27 cellular contexts compared by ENCODE assay signal in the genomic region with DNA sequence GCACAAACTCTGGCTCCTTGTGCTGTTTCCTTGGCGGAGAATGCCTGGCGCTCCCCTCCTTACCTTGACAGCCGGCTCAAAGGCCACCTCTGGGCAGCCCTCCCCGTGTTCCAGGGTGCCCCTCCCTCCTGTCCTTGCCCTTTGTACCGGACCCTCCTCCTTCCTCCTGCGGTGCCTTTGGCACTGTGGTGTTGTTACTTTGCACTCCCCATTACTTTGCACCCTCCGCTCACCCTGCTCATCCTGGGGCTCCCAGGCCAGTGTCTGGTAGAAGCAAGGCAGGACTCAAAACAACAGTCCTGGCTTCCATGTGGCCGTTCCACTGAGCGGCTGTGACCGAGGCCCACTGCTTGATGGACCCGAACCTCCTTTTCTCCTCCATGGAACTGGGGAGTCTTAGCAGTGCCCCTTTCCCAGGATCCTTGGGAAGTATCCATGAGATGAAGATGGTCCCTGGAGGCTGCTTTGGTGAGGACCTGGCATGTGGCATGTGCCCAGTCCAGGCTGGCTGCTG.
DNase-seq lines count a peak whose midpoint lies in the region; ATAC-seq and TF ChIP-seq lines count a peak whose summit lies in the region.
"Had no signal": no experiment of that assay in that cellular context is flagged by ENCODE, and none has a peak within 500 bp of the region (broad histone marks: within the 10 kb centered on the region; RNA-seq: fewer than 3 reads in every experiment).

No MANE protein-coding gene starts in this region.

- H3K9ac ChIP-seq in mucosa of rectum (ENCODE audit: low read depth in 1 of 2, low read length in 2 of 2): no peak overlapping the region

- peaks cover 14% of the 10 kb centered on the region for H3K4me1 Mint-ChIP-seq in CD14-positive monocyte
- H3K4me1 Mint-ChIP-seq in activated CD4-positive, alpha-beta T cell treated with anti-CD3 and anti-CD28 coated beads, Interleukin-2, amount 10 ng/mL, durations not matched to agents 7 days and 5 days: peaks cover 8% of the 10 kb centered on the region

- no peak for ATAC-seq in HG03460 (IDR thresholded peaks at IDR 0.05; ENCODE audit: unreplicated experiment)
- ATAC-seq: left lung, natural killer cell had no signal

- H3K36me3 Mint-ChIP-seq in CD14-positive monocyte: peaks cover 23 to 49% of the 10 kb centered on the region in 2 donors
- H3K36me3 Mint-ChIP-seq in activated CD4-positive, alpha-beta T cell treated with anti-CD3 and anti-CD28 coated beads, Interleukin-2, amount 10 ng/mL, durations not matched to agents 7 days and 5 days (ENCODE audit: low read depth): peaks cover 1% of the 10 kb centered on the region
- H3K36me3 Mint-ChIP-seq: natural killer cell had no signal

- POLR2A ChIA-PET in activated CD4-positive, alpha-beta T cell treated with anti-CD3 and anti-CD28 coated beads, Interleukin-2, amount 10 ng/mL, durations not matched to agents 7 days and 5 days (lab: Charles Lee): no interaction called here

- H3K4me1 ChIP-seq in Peyer's patch: peaks cover 0 to 29% (median 0%) of the 10 kb centered on the region in 4 donors
- H3K4me1 ChIP-seq in esophagus (ENCODE audit: control insufficient read depth in 2 of 2, insufficient read depth in 2 of 2, low read length in 1 of 2): peaks cover 10 to 18% of the 10 kb centered on the region in 2 donors
- peaks cover 11 to 21% of the 10 kb centered on the region in 2 donors for H3K4me1 ChIP-seq in mucosa of rectum (ENCODE audit: control insufficient read depth in 2 of 2, insufficient read depth in 2 of 2, low read length in 2 of 2)
- H3K4me1 ChIP-seq: right atrium auricular region had no signal

- 77 to 89% methylated on average over 11 of the region's 11 CpGs for WGBS in esophagus, 2 donors

- H3K27ac Mint-ChIP-seq in CD14-positive monocyte: peak overlapping the region in 4 of 7 donors; percentile 19 to 81 (median 55)
- H3K27ac Mint-ChIP-seq in activated CD4-positive, alpha-beta T cell treated with anti-CD3 and anti-CD28 coated beads, Interleukin-2, amount 10 ng/mL, durations not matched to agents 7 days and 5 days: no peak overlapping the region
- H3K27ac Mint-ChIP-seq: B cell, mesothelial cell of epicardium, type B pancreatic cell had no signal

- intact Hi-C loops in CD14-positive monocyte (cut with micrococcal nuclease): no loop called here

- no peaks in the 10 kb centered on the region for H3K27me3 ChIP-seq in Peyer's patch
- H3K27me3 ChIP-seq in esophagus (ENCODE audit: control insufficient read depth in 1 of 2, insufficient read depth in 2 of 2, low read length in 2 of 2): no peaks in the 10 kb centered on the region
- H3K27me3 ChIP-seq in mucosa of rectum (ENCODE audit: control insufficient read depth in 2 of 2, insufficient read depth in 2 of 2, low read length in 2 of 2): no peaks in the 10 kb centered on the region
- H3K27me3 ChIP-seq: esophagus muscularis mucosa, left lung, ovary, right atrium auricular region, spleen had no signal

- DNase-seq in CD14-positive monocyte (ENCODE audit: low spot score) (no peak), Peyer's patch (peak in 2 of 3 donors; percentile 91 to 94), dermis blood vessel endothelial cell (no peak), T-helper 9 cell (no peak)
- no peak for DNase-seq in activated CD4-positive, alpha-beta T cell treated with anti-CD3 and anti-CD28 coated beads, Interleukin-2, amount 10 ng/mL, durations not matched to agents 7 days and 5 days
- DNase-seq: activated T-cell treated with anti-CD3 and anti-CD28 coated beads, Interleukin-2, amount 50 U/mL, for 1 hour; DMS53; effector CD8-positive, alpha-beta T cell; hypothalamus; immature natural killer cell; left lung; natural killer cell; NCI-H2029 treated with DMSO at 0.1 percent for 48 hours; NCI-H226; NCI-H774; ovary; spleen; T-helper 2 cell had no signal

- CTCF ChIA-PET in activated CD4-positive, alpha-beta T cell treated with anti-CD3 and anti-CD28 coated beads, Interleukin-2, amount 10 ng/mL, durations not matched to agents 7 days and 5 days (lab: Charles Lee): no interaction called here

- peaks cover 0 to 1% (median 0%) of the 10 kb centered on the region in 7 donors for H3K9me3 Mint-ChIP-seq in CD14-positive monocyte
- H3K9me3 Mint-ChIP-seq in activated CD4-positive, alpha-beta T cell treated with anti-CD3 and anti-CD28 coated beads, Interleukin-2, amount 10 ng/mL, durations not matched to agents 7 days and 5 days: no peaks in the 10 kb centered on the region
- H3K9me3 Mint-ChIP-seq: immature natural killer cell, mesothelial cell of epicardium, natural killer cell, type B pancreatic cell had no signal

- H3K4me3 ChIP-seq in Peyer's patch (peak overlapping the region in 1 of 4 donors; percentile 17), esophagus (ENCODE audit: low read depth in 1 of 2, low read length in 2 of 2) (no peak overlapping the region), mucosa of rectum (ENCODE audit: low read length in 2 of 2) (peak overlapping the region in 1 of 2 donors; percentile 11)
- H3K4me3 ChIP-seq: esophagus muscularis mucosa, left lung, ovary, right atrium auricular region, SK-N-MC, spleen had no signal

- H3K36me3 ChIP-seq in Peyer's patch (no peaks in the 10 kb centered on the region), esophagus (ENCODE audit: control insufficient read depth in 2 of 2, insufficient read depth in 2 of 2, low read length in 1 of 2) (peaks cover 0 to 2% of the 10 kb centered on the region in 2 donors), mucosa of rectum (ENCODE audit: control insufficient read depth in 2 of 2, insufficient read depth in 2 of 2, low read length in 2 of 2) (peaks cover 6 to 7% of the 10 kb centered on the region in 2 donors)
- H3K36me3 ChIP-seq: esophagus muscularis mucosa, left lung, ovary, right atrium auricular region had no signal

- TF ChIP-seq CTCF in CD14-positive monocyte (IDR thresholded peaks at IDR 0.05) (no peak), Peyer's patch (IDR thresholded peaks at IDR 0.05) (no peak)

- no peaks in the 10 kb centered on the region for H3K9me3 ChIP-seq in Peyer's patch
- no peaks in the 10 kb centered on the region for H3K9me3 ChIP-seq in esophagus (ENCODE audit: control insufficient read depth in 2 of 2, insufficient read depth in 1 of 2, low read depth in 1 of 2, low read length in 1 of 2)
- no peaks in the 10 kb centered on the region for H3K9me3 ChIP-seq in mucosa of rectum (ENCODE audit: control insufficient read depth in 2 of 2, low read length in 2 of 2)
- H3K9me3 ChIP-seq: esophagus muscularis mucosa, left lung, ovary, right atrium auricular region, spleen had no signal

- H3K27ac ChIP-seq in Peyer's patch: peak overlapping the region in 3 of 4 donors; percentile 48 to 87 (median 81)
- peak overlapping the region; percentile 12 to 17 for H3K27ac ChIP-seq in esophagus (ENCODE audit: low read depth in 2 of 2, low read length in 1 of 2)
- peak overlapping the region; percentile 19 to 59 for H3K27ac ChIP-seq in mucosa of rectum (ENCODE audit: low read depth in 2 of 2, low read length in 2 of 2)
- H3K27ac ChIP-seq: left lung, ovary, right atrium auricular region, SK-N-MC, spleen had no signal

- TF ChIP-seq POLR2A in Peyer's patch (IDR thresholded peaks at IDR 0.05): peak in 1 of 2 donors; percentile 56

- peaks cover 0 to 2% (median 0%) of the 10 kb centered on the region in 3 donors for H3K27me3 Mint-ChIP-seq in CD14-positive monocyte (ENCODE audit: low read depth in 3 of 3)
- no peaks in the 10 kb centered on the region for H3K27me3 Mint-ChIP-seq in activated CD4-positive, alpha-beta T cell treated with anti-CD3 and anti-CD28 coated beads, Interleukin-2, amount 10 ng/mL, durations not matched to agents 7 days and 5 days
- H3K27me3 Mint-ChIP-seq: B cell, type B pancreatic cell had no signal

- H3K4me3 Mint-ChIP-seq in CD14-positive monocyte: no peak overlapping the region
- H3K4me3 Mint-ChIP-seq in activated CD4-positive, alpha-beta T cell treated with anti-CD3 and anti-CD28 coated beads, Interleukin-2, amount 10 ng/mL, durations not matched to agents 7 days and 5 days: no peak overlapping the region
- H3K4me3 Mint-ChIP-seq: B cell, immature natural killer cell, mesothelial cell of epicardium, natural killer cell, type B pancreatic cell had no signal

Comparison
In these comparisons a context has a peak if more than half of its experiments do, and no peak if none do; other contexts are left out.
1. DNase-seq: peak in Peyer's patch (2 of 3); none in CD14-positive monocyte (single experiment), dermis blood vessel endothelial cell (single experiment), activated CD4-positive, alpha-beta T cell treated with anti-CD3 and anti-CD28 coated beads, Interleukin-2, amount 10 ng/mL, durations not matched to agents 7 days and 5 days (single experiment) and T-helper 9 cell (single experiment).
2. H3K27ac ChIP-seq: peak in every context shown above with its lines; median percentile 81 in Peyer's patch; 39 in mucosa of rectum; 14 in esophagus.